In genomic region chr1:36322786-36323635, GRCh38 we compare ENCODE assay signal across 8 cellular contexts. TPM values are rescaled to one million over a fixed set of nuclear protein-coding genes. Genes with fewer than 3 reads are reported as not detected.
DNase-seq lines count a peak whose midpoint lies in the region; ATAC-seq and TF ChIP-seq lines count a peak whose summit lies in the region.

No MANE protein-coding gene starts in this region.

- peaks cover 12% of the 10 kb centered on the region; the same call in 1 of the 2 replicates for H3K36me3 ChIP-seq in SJCRH30

- H3K27me3 ChIP-seq in SJCRH30 (no peaks in the 10 kb centered on the region), layer of hippocampus (ENCODE audit: control insufficient read depth, insufficient read depth, low read length) (no peaks in the 10 kb centered on the region)

- no peak overlapping the region for H3K27ac ChIP-seq in SJCRH30
- peak overlapping the region; percentile 68 for H3K27ac ChIP-seq in layer of hippocampus (ENCODE audit: low read depth, low read length)

- peak; percentile 41 for DNase-seq in 8988T
- peak; percentile 47 to 50 for DNase-seq in SJCRH30
- peak; percentile 71 to 76 for DNase-seq in cardiac fibroblast (ENCODE audit: low read depth in 2 of 2)
- peak in 4 of 6 experiments; percentile 18 to 40 (median 20) for DNase-seq in stimulated activated naive CD4-positive, alpha-beta T cell (lab: John Stamatoyannopoulos, UW)

- no peak for TF ChIP-seq CTCF in cardiac fibroblast (IDR thresholded peaks at IDR 0.05; ENCODE audit: low read depth, low read length)

- H3K4me3 ChIP-seq in SJCRH30 (peak overlapping the region; percentile 59), cardiac fibroblast (replicated peaks in 1 of 2; ENCODE audit: low read depth in 2 of 2, low read length in 2 of 2) (peak overlapping the region; percentile 78 to 81)

- peak; percentile 41 for ATAC-seq in GM19324 (IDR thresholded peaks at IDR 0.05; ENCODE audit: low FRiP score, unreplicated experiment)
- ATAC-seq in HG03460 (IDR thresholded peaks at IDR 0.05; ENCODE audit: unreplicated experiment): no peak
- no peak for ATAC-seq in GM21576 (IDR thresholded peaks at IDR 0.05; ENCODE audit: unreplicated experiment)

- peaks cover 3% of the 10 kb centered on the region; the same call in 1 of the 2 replicates for H3K4me1 ChIP-seq in SJCRH30

- no peaks in the 10 kb centered on the region for H3K9me3 ChIP-seq in SJCRH30 (replicated peaks)

RNA-seq across cellular contexts. Expression of gene EVA1B, which starts 0.4 kb away (rescaled TPM):
- total RNA-seq in SJCRH30 (2014; rRNA removed; shearing (Covaris generic)): 5.8 and 6.9 TPM in 2 replicates

RNA-seq across cellular contexts. Expression of gene SH3D21, which starts 16.8 kb away (rescaled TPM):
- 0.48 and 1.4 TPM in 2 replicates for total RNA-seq in SJCRH30 (2014; rRNA removed; shearing (Covaris generic))

Comparison
In these comparisons a context has a peak if more than half of its experiments do, and no peak if none do; other contexts are left out.
1. DNase-seq: peak in every context shown above with its lines; median percentile 74 in cardiac fibroblast; 48 in SJCRH30; 41 in 8988T; 20 in stimulated activated naive CD4-positive, alpha-beta T cell.